Comparison of ENCODE assay signal across 5 cellular contexts in genomic region chr16:35564889-35565288, GRCh38.
"Had no signal": no experiment of that assay in that cellular context is flagged by ENCODE, and none has a peak within 500 bp of the region (broad histone marks: within the 10 kb centered on the region; RNA-seq: fewer than 3 reads in every experiment).

No MANE protein-coding gene starts in this region.

- H3K4me3 ChIP-seq: GM23338, K562 had no signal

- DNase-seq: H9, HCEC 1CT, IMR-90 had no signal

- H3K4me1 Mint-ChIP-seq: GM23338, H9 had no signal

- H3K27ac Mint-ChIP-seq: GM23338, H9 had no signal

- H3K4me3 Mint-ChIP-seq: GM23338, H9 had no signal
